Comparison of ENCODE assay signal across 32 cellular contexts in the genomic region with DNA sequence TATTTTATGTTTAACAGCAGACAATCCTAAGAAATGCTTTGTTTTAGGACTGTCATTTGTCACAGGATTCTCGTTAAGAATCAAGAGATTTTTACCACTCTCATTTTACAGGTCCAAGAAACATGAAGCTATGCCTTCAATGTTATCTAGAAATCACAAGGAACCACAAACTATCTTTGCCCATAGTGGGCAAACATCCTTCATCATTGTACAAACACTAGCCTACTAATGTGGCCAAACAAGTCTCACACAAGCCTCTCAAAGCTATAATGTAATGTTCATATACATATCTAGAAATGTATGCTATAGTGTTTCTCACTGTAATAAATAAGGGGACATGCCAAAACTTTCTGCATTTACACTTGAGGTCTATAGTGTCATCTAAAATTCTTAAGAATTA.
"Had no signal": no experiment of that assay in that cellular context is flagged by ENCODE, and none has a peak within 500 bp of the region (broad histone marks: within the 10 kb centered on the region; RNA-seq: fewer than 3 reads in every experiment).

No MANE protein-coding gene starts in this region.

- H3K4me1 ChIP-seq: body of pancreas, breast epithelium had no signal

- DNase-seq: activated CD4-positive, alpha-beta memory T cell treated with anti-CD3 and anti-CD28 coated beads, Interleukin-2, amount 10 ng/mL, durations not matched to agents 7 days and 5 days; activated CD4-positive, alpha-beta T cell treated with anti-CD3 and anti-CD28 coated beads for 1 hour; activated CD4-positive, alpha-beta T cell treated with anti-CD3 and anti-CD28 coated beads for 36 hours; activated CD4-positive, alpha-beta T cell treated with anti-CD3 and anti-CD28 coated beads for 48 hours; activated CD4-positive, alpha-beta T cell treated with anti-CD3 and anti-CD28 coated beads, Interleukin-2, amount 10 ng/mL, durations not matched to agents 7 days and 5 days; activated CD4-positive, alpha-beta T cell treated with anti-CD3 and anti-CD28 coated beads, Interleukin-2, amount 50 U/mL, for 48 hours; activated CD4-positive, CD25-positive, alpha-beta regulatory T cell; activated CD8-positive, alpha-beta memory T cell treated with anti-CD3 and anti-CD28 coated beads for 24 hours; activated CD8-positive, alpha-beta memory T cell treated with anti-CD3 and anti-CD28 coated beads, Interleukin-2, amount 10 ng/mL, durations not matched to agents 7 days and 5 days; activated CD8-positive, alpha-beta memory T cell treated with anti-CD3 and anti-CD28 coated beads, Interleukin-2, amount 50 U/mL, for 48 hours; activated CD8-positive, alpha-beta T cell treated with anti-CD3 and anti-CD28 coated beads, Interleukin-2, amount 10 ng/mL, durations not matched to agents 7 days and 5 days; activated effector memory CD4-positive, alpha-beta T cell treated with Interleukin-2 at 50 U/mL for 16 hours; activated gamma-delta T cell; activated naive CD4-positive, alpha-beta T cell treated with anti-CD3 and anti-CD28 coated beads, Interleukin-2, amount 10 ng/mL, durations not matched to agents 7 days and 5 days; activated naive CD4-positive, alpha-beta T cell treated with Interleukin-2 at 50 U/mL for 16 hours; activated naive CD8-positive, alpha-beta T cell treated with anti-CD3 and anti-CD28 coated beads, Interleukin-2, amount 10 ng/mL, durations not matched to agents 7 days and 5 days; activated naive CD8-positive, alpha-beta T cell treated with anti-CD3 and anti-CD28 coated beads, Interleukin-2, amount 50 U/mL, for 24 hours; activated T-cell treated with anti-CD3 and anti-CD28 coated beads, Interleukin-2, amount 50 U/mL, for 24 hours; activated T-cell treated with anti-CD3 and anti-CD28 coated beads, Interleukin-2, amount 50 U/mL, for 48 hours; amygdala; aorta; body of pancreas; brain microvascular endothelial cell; central memory CD4-positive, alpha-beta T cell; T-helper 17 cell; T1000; WERI-Rb-1 had no signal

- H3K27me3 ChIP-seq: body of pancreas, brain microvascular endothelial cell had no signal

- ATAC-seq: activated CD4-positive, alpha-beta T cell treated with anti-CD3 and anti-CD28 coated beads for 36 hours; activated CD4-positive, CD25-positive, alpha-beta regulatory T cell treated with anti-CD3 and anti-CD28 coated beads, Interleukin-2, amount 50 U/mL, for 24 hours; activated CD8-positive, alpha-beta memory T cell treated with anti-CD3 and anti-CD28 coated beads, Interleukin-2, amount 10 ng/mL, durations not matched to agents 7 days and 5 days; activated CD8-positive, alpha-beta T cell treated with anti-CD3 and anti-CD28 coated beads, Interleukin-2, amount 10 ng/mL, durations not matched to agents 7 days and 5 days; activated naive CD8-positive, alpha-beta T cell treated with anti-CD3 and anti-CD28 coated beads, Interleukin-2, amount 50 U/mL, for 24 hours; body of pancreas; T-helper 17 cell; WTC11 had no signal

- H3K9me3 ChIP-seq: body of pancreas had no signal

- H3K27ac ChIP-seq: body of pancreas, brain microvascular endothelial cell, breast epithelium, coronary artery, WERI-Rb-1 had no signal

- H3K36me3 ChIP-seq: brain microvascular endothelial cell, breast epithelium, WERI-Rb-1 had no signal

- H3K4me3 ChIP-seq: body of pancreas, breast epithelium, coronary artery had no signal

- FAIRE-seq: TTC549 had no signal
